9 cellular contexts compared by ENCODE assay signal in genomic region chr22:38273135-38273761, GRCh38. TPM values are rescaled to one million over a fixed set of nuclear protein-coding genes. Genes with fewer than 3 reads are reported as not detected.
DNase-seq lines count a peak whose midpoint lies in the region; ATAC-seq, FAIRE-seq and TF ChIP-seq lines count a peak whose summit lies in the region.
"Had no signal": no experiment of that assay in that cellular context is flagged by ENCODE, and none has a peak within 500 bp of the region (broad histone marks: within the 10 kb centered on the region; RNA-seq: fewer than 3 reads in every experiment).

No MANE protein-coding gene starts in this region.

- no peak for TF ChIP-seq POLR2A in esophagus muscularis mucosa (IDR thresholded peaks at IDR 0.05; ENCODE audit: low read depth)

- no peak for FAIRE-seq in RCC 7860 (lab: Jason Lieb, UNC)
- FAIRE-seq: TTC549 had no signal

- 18% methylated on average over 14 of the region's 25 CpGs for WGBS in esophagus muscularis mucosa

- H3K27me3 ChIP-seq in esophagus muscularis mucosa (no peaks in the 10 kb centered on the region), neuron (ENCODE audit: insufficient read depth, low read length) (no peaks in the 10 kb centered on the region)

- H3K36me3 ChIP-seq in esophagus muscularis mucosa (peaks cover 0 to 10% (median 0%) of the 10 kb centered on the region in 4 donors), neuron (ENCODE audit: insufficient read depth, low read length) (no peaks in the 10 kb centered on the region)

- intact Hi-C loops in esophagus muscularis mucosa (cut with DNase I) = loop anchor here (5.0 kb wide), 1 partner anchor 39 kb away; no protein-coding TSS in a partner anchor

- no peak for TF ChIP-seq EP300 in esophagus muscularis mucosa (IDR thresholded peaks at IDR 0.05)

- H3K9me3 ChIP-seq in esophagus muscularis mucosa (no peaks in the 10 kb centered on the region), neuron (ENCODE audit: low read length) (no peaks in the 10 kb centered on the region)

- H3K4me1 ChIP-seq in esophagus muscularis mucosa = peaks cover 43 to 53% (median 48%) of the 10 kb centered on the region in 4 donors
- H3K4me1 ChIP-seq in neuron (ENCODE audit: insufficient read depth, low read length) = peaks cover 19% of the 10 kb centered on the region

- ATAC-seq in GM21619 (IDR thresholded peaks at IDR 0.05; ENCODE audit: unreplicated experiment) = peak; percentile 13
- no peak for ATAC-seq in GM21737 (IDR thresholded peaks at IDR 0.05; ENCODE audit: unreplicated experiment)

- peak overlapping the region; percentile 99 for H2AFZ ChIP-seq in neuron (ENCODE audit: low read depth, low read length)

- TF ChIP-seq CTCF in esophagus muscularis mucosa (IDR thresholded peaks at IDR 0.05) = no peak

- H3K27ac ChIP-seq in esophagus muscularis mucosa (replicated peaks in 1 of 4) = peak overlapping the region; percentile 94 to 96 (median 94)

- DNase-seq in SK-N-DZ (ENCODE audit: low spot score) (peak; percentile 39), esophagus muscularis mucosa (ENCODE audit: extremely low spot score) (no peak), NCI-H446 (lab: John Stamatoyannopoulos, UW) (no peak), RCC 7860 (ENCODE audit: low spot score) (no peak), epidermal melanocyte (ENCODE audit: insufficient read length, low spot score) (no peak)

- peak overlapping the region; percentile 88 to 99 (median 98) for H3K4me3 ChIP-seq in esophagus muscularis mucosa
- peak overlapping the region; percentile 91 for H3K4me3 ChIP-seq in neuron (ENCODE audit: low read length)

RNA-seq across cellular contexts. Expression of gene TMEM184B, which starts 0.4 kb away (rescaled TPM):
- 19.0 and 26.8 TPM in 2 replicates for polyA plus RNA-seq in SK-N-DZ (2014; cell fraction: cytosol; rRNA removed)
- 14.0 and 27.5 TPM in 2 replicates for polyA plus RNA-seq in SK-N-DZ (2014; cell fraction: nucleus; rRNA removed)
- 100 to 1,000 TPM in 1 of 4 donors, 10 to 100 TPM in 3; 39.4 to 108 (median 75.3) TPM for total RNA-seq in esophagus muscularis mucosa

RNA-seq across cellular contexts. Expression of gene CSNK1E, which starts 44.0 kb away (rescaled TPM):
- polyA plus RNA-seq in SK-N-DZ (2014; cell fraction: cytosol; rRNA removed) = 194 and 221 TPM in 2 replicates
- polyA plus RNA-seq in SK-N-DZ (2014; cell fraction: nucleus; rRNA removed) = 262 and 293 TPM in 2 replicates
- 100 to 1,000 TPM in 1 of 4 donors, 10 to 100 TPM in 3; 67.9 to 102 (median 91.7) TPM for total RNA-seq in esophagus muscularis mucosa
